8 cellular contexts compared by ENCODE assay signal in genomic region chr12:74538491-74539258, GRCh38. TPM values are rescaled to one million over a fixed set of nuclear protein-coding genes. Genes with fewer than 3 reads are reported as not detected.
DNase-seq lines count a peak whose midpoint lies in the region; ATAC-seq and TF ChIP-seq lines count a peak whose summit lies in the region.

No MANE protein-coding gene starts in this region.

- peak; percentile 24 for ATAC-seq in GM19452 (IDR thresholded peaks at IDR 0.05; ENCODE audit: unreplicated experiment)

- peaks cover 51% of the 10 kb centered on the region for H3K36me3 Mint-ChIP-seq in activated T-helper 2 cell treated with anti-CD3 and anti-CD28 coated beads, Interferon-gamma antibody, Interleukin-2, Interleukin-4, amounts not matched to agents 10 μg/mL and 5 μg/mL and 100 μg/mL, durations not matched to agents 14 hours and 24 hours and 36 hours (ENCODE audit: low read depth)
- no peaks in the 10 kb centered on the region for H3K36me3 Mint-ChIP-seq in glutamatergic neuron (ENCODE audit: unreplicated experiment)

- H3K9ac ChIP-seq in BLaER1, result peak overlapping the region; percentile 96

- H3K9me3 ChIP-seq in BLaER1, result peaks cover 19% of the 10 kb centered on the region; the same call in 1 of the 2 replicates

- no peaks in the 10 kb centered on the region for H3K27me3 Mint-ChIP-seq in activated T-helper 2 cell treated with anti-CD3 and anti-CD28 coated beads, Interferon-gamma antibody, Interleukin-2, Interleukin-4, amounts not matched to agents 10 μg/mL and 5 μg/mL and 100 μg/mL, durations not matched to agents 14 hours and 24 hours and 36 hours (ENCODE audit: low read depth)
- H3K27me3 Mint-ChIP-seq in glutamatergic neuron (ENCODE audit: unreplicated experiment), result peaks cover 7% of the 10 kb centered on the region

- intact Hi-C loops in activated T-helper 2 cell treated with anti-CD3 and anti-CD28 coated beads, Interferon-gamma antibody, Interleukin-2, Interleukin-4, amounts not matched to agents 10 μg/mL and 5 μg/mL and 100 μg/mL, durations not matched to agents 14 hours and 24 hours and 36 hours (cut with micrococcal nuclease), result loop anchor here (5.0 to 10.0 kb wide), 3 partner anchors 126 to 1544 kb away; partner anchors contain the start of gene NAP1L1

- H3K4me1 Mint-ChIP-seq in activated T-helper 2 cell treated with anti-CD3 and anti-CD28 coated beads, Interferon-gamma antibody, Interleukin-2, Interleukin-4, amounts not matched to agents 10 μg/mL and 5 μg/mL and 100 μg/mL, durations not matched to agents 14 hours and 24 hours and 36 hours (ENCODE audit: low read depth), result peaks cover 39% of the 10 kb centered on the region
- H3K4me1 Mint-ChIP-seq in glutamatergic neuron (ENCODE audit: low read depth, unreplicated experiment), result peaks cover 29% of the 10 kb centered on the region

- peak overlapping the region; percentile 97 for H3K27ac ChIP-seq in BLaER1

- H3K4me2 ChIP-seq in BLaER1, result peak overlapping the region; percentile 98

- peaks cover 34% of the 10 kb centered on the region for H3K4me1 ChIP-seq in BLaER1

- no peaks in the 10 kb centered on the region for H3K9me3 Mint-ChIP-seq in activated T-helper 2 cell treated with anti-CD3 and anti-CD28 coated beads, Interferon-gamma antibody, Interleukin-2, Interleukin-4, amounts not matched to agents 10 μg/mL and 5 μg/mL and 100 μg/mL, durations not matched to agents 14 hours and 24 hours and 36 hours
- peaks cover 9% of the 10 kb centered on the region for H3K9me3 Mint-ChIP-seq in glutamatergic neuron (ENCODE audit: unreplicated experiment)

- peak overlapping the region; percentile 87 for H3K4me3 ChIP-seq in BLaER1

- peaks cover 33% of the 10 kb centered on the region for H3K36me3 ChIP-seq in BLaER1

- H3K27me3 ChIP-seq in BLaER1, result no peaks in the 10 kb centered on the region

- peak overlapping the region; percentile 94 for H3K4me3 Mint-ChIP-seq in activated T-helper 2 cell treated with anti-CD3 and anti-CD28 coated beads, Interferon-gamma antibody, Interleukin-2, Interleukin-4, amounts not matched to agents 10 μg/mL and 5 μg/mL and 100 μg/mL, durations not matched to agents 14 hours and 24 hours and 36 hours (ENCODE audit: low read depth)
- peak overlapping the region; percentile 97 for H3K4me3 Mint-ChIP-seq in glutamatergic neuron (ENCODE audit: unreplicated experiment)

- peak; percentile 14 for DNase-seq in LHCN-M2 (ENCODE audit: low read depth)
- peak; percentile 27 for DNase-seq in activated T-helper 2 cell treated with anti-CD3 and anti-CD28 coated beads, Interferon-gamma antibody, Interleukin-2, Interleukin-4, amounts not matched to agents 10 μg/mL and 5 μg/mL and 100 μg/mL, durations not matched to agents 14 hours and 24 hours and 36 hours (ENCODE audit: low spot score)
- DNase-seq in glutamatergic neuron, result no peak
- peak; percentile 2 for DNase-seq in renal cortical epithelial cell (ENCODE audit: low read depth)
- DNase-seq in GM19240 (ENCODE audit: insufficient read length, low spot score), result no peak
- DNase-seq in NCI-H1930 (lab: John Stamatoyannopoulos, UW), result no peak

- no peak for TF ChIP-seq CTCF in glutamatergic neuron (IDR thresholded peaks at IDR 0.05; ENCODE audit: partially characterized antibody, unreplicated experiment)

- peaks cover 54% of the 10 kb centered on the region for H4K20me1 ChIP-seq in BLaER1

- peak overlapping the region; percentile 97 for H3K27ac Mint-ChIP-seq in activated T-helper 2 cell treated with anti-CD3 and anti-CD28 coated beads, Interferon-gamma antibody, Interleukin-2, Interleukin-4, amounts not matched to agents 10 μg/mL and 5 μg/mL and 100 μg/mL, durations not matched to agents 14 hours and 24 hours and 36 hours
- H3K27ac Mint-ChIP-seq in glutamatergic neuron (ENCODE audit: unreplicated experiment), result peak overlapping the region; percentile 97

RNA-seq across cellular contexts. Expression of gene ATXN7L3B, which starts 1.0 kb away (rescaled TPM):
- total RNA-seq in LHCN-M2 (2014; rRNA removed), result 13.5 and 16.8 TPM in 2 replicates
- 9.9 TPM for polyA plus RNA-seq in LHCN-M2 (2012)
- 23.8 and 24.3 TPM in 2 replicates for total RNA-seq in activated T-helper 2 cell treated with anti-CD3 and anti-CD28 coated beads, Interferon-gamma antibody, Interleukin-2, Interleukin-4, amounts not matched to agents 10 μg/mL and 5 μg/mL and 100 μg/mL, durations not matched to agents 14 hours and 24 hours and 36 hours
- total RNA-seq in glutamatergic neuron (ENCODE audit: unreplicated experiment), result 83.4 TPM
- 15.6 and 33.9 TPM in 2 replicates for total RNA-seq in renal cortical epithelial cell

Comparison
In these comparisons a context has a peak if more than half of its experiments do, and no peak if none do; other contexts are left out.
1. DNase-seq: peak in LHCN-M2 (single experiment), activated T-helper 2 cell treated with anti-CD3 and anti-CD28 coated beads, Interferon-gamma antibody, Interleukin-2, Interleukin-4, amounts not matched to agents 10 μg/mL and 5 μg/mL and 100 μg/mL, durations not matched to agents 14 hours and 24 hours and 36 hours (single experiment) and renal cortical epithelial cell (single experiment); none in glutamatergic neuron (single experiment), GM19240 (single experiment) and NCI-H1930 (0 of 2).